ENCODE assay signal across 20 cellular contexts in genomic region chr13:48858523-48858922, GRCh38.
DNase-seq lines count a peak whose midpoint lies in the region; ATAC-seq and TF ChIP-seq lines count a peak whose summit lies in the region.
"Had no signal": no experiment of that assay in that cellular context is flagged by ENCODE, and none has a peak within 500 bp of the region (broad histone marks: within the 10 kb centered on the region; RNA-seq: fewer than 3 reads in every experiment).

No MANE protein-coding gene starts in this region.

- no peak for TF ChIP-seq CTCF in activated CD8-positive, alpha-beta T cell treated with anti-CD3 and anti-CD28 coated beads for 36 hours (IDR thresholded peaks at IDR 0.05)
- TF ChIP-seq CTCF in fibroblast of villous mesenchyme (IDR thresholded peaks at IDR 0.05; ENCODE audit: insufficient read depth, low read depth, low read length) (no peak), GM13976 (IDR thresholded peaks at IDR 0.05; ENCODE audit: borderline replicate concordance, control extremely low read depth, extremely low read depth, insufficient read depth, missing control alignments) (no peak), WTC11 (IDR thresholded peaks at IDR 0.05) (no peak)

- CTCF ChIA-PET in activated CD8-positive, alpha-beta T cell treated with anti-CD3 and anti-CD28 coated beads, Interleukin-2, amount 10 ng/mL, durations not matched to agents 7 days and 5 days (lab: Charles Lee) = no interaction called here
- CTCF ChIA-PET in activated CD8-positive, alpha-beta T cell treated with anti-CD3 and anti-CD28 coated beads for 36 hours (lab: Charles Lee) = interaction anchor here (1.3 kb wide), 1 partner anchor 47 kb away, joined by 4 read pairs; no protein-coding TSS in a partner anchor
- CTCF ChIA-PET in WTC11 (lab: Charles Lee) = interaction anchor here (1.3 kb wide), 1 partner anchor 33 kb away, joined by 3 read pairs; no protein-coding TSS in a partner anchor

- peak overlapping the region; percentile 76 for H3K27ac Mint-ChIP-seq in activated CD8-positive, alpha-beta T cell treated with anti-CD3 and anti-CD28 coated beads, Interleukin-2, amount 10 ng/mL, durations not matched to agents 7 days and 5 days
- no peak overlapping the region for H3K27ac Mint-ChIP-seq in activated CD8-positive, alpha-beta T cell treated with anti-CD3 and anti-CD28 coated beads for 36 hours
- H3K27ac Mint-ChIP-seq in WTC11 = no peak overlapping the region

- intact Hi-C loops in activated CD8-positive, alpha-beta T cell treated with anti-CD3 and anti-CD28 coated beads for 36 hours (cut with micrococcal nuclease) = no loop called here

- no peaks in the 10 kb centered on the region for H3K9me3 Mint-ChIP-seq in activated CD8-positive, alpha-beta T cell treated with anti-CD3 and anti-CD28 coated beads, Interleukin-2, amount 10 ng/mL, durations not matched to agents 7 days and 5 days (ENCODE audit: insufficient read depth)
- peaks cover 3% of the 10 kb centered on the region for H3K9me3 Mint-ChIP-seq in activated CD8-positive, alpha-beta T cell treated with anti-CD3 and anti-CD28 coated beads for 36 hours
- H3K9me3 Mint-ChIP-seq in WTC11 = no peaks in the 10 kb centered on the region
- H3K9me3 Mint-ChIP-seq: CD8-positive, alpha-beta memory T cell; nephron had no signal

- peaks cover 25% of the 10 kb centered on the region for H3K4me1 Mint-ChIP-seq in activated CD8-positive, alpha-beta T cell treated with anti-CD3 and anti-CD28 coated beads, Interleukin-2, amount 10 ng/mL, durations not matched to agents 7 days and 5 days (ENCODE audit: low read depth)
- H3K4me1 Mint-ChIP-seq in activated CD8-positive, alpha-beta T cell treated with anti-CD3 and anti-CD28 coated beads for 36 hours (ENCODE audit: low read depth) = peaks cover 22% of the 10 kb centered on the region
- H3K4me1 Mint-ChIP-seq in WTC11 = peaks cover 35% of the 10 kb centered on the region

- H3K4me3 ChIP-seq in fibroblast of villous mesenchyme (ENCODE audit: low read depth, low read length) = no peak overlapping the region
- H3K4me3 ChIP-seq: lower lobe of right lung, sigmoid colon, tibial artery had no signal

- no peak for DNase-seq in activated CD8-positive, alpha-beta T cell treated with anti-CD3 and anti-CD28 coated beads, Interleukin-2, amount 10 ng/mL, durations not matched to agents 7 days and 5 days
- DNase-seq in activated CD8-positive, alpha-beta T cell treated with anti-CD3 and anti-CD28 coated beads for 36 hours = no peak
- DNase-seq in OCI-M1 (lab: John Stamatoyannopoulos, UW) = peak; percentile 65
- peak; percentile 38 for DNase-seq in fibroblast of villous mesenchyme (ENCODE audit: low read depth)
- DNase-seq in retina = peak; percentile 36
- DNase-seq in NCI-H510A treated with DMSO at 0.1 percent for 48 hours (lab: John Stamatoyannopoulos, UW) = no peak
- DNase-seq in GM13976 (ENCODE audit: low spot score) = no peak
- DNase-seq in WTC11 (ENCODE audit: low spot score) = no peak
- DNase-seq: activated naive CD4-positive, alpha-beta T cell treated with anti-CD3 and anti-CD28 coated beads, Interleukin-2, amount 50 U/mL, for 16 hours; CD8-positive, alpha-beta memory T cell; foreskin keratinocyte; H7; lower lobe of right lung; NCI-H2029; NCI-H82; sigmoid colon; stimulated activated CD4-positive, alpha-beta T cell treated with anti-CD3 and anti-CD28 coated beads, Interleukin-4, amount 100 ng/mL, for 4 hours; tibial artery; WERI-Rb-1 had no signal

- H3K4me3 Mint-ChIP-seq in activated CD8-positive, alpha-beta T cell treated with anti-CD3 and anti-CD28 coated beads, Interleukin-2, amount 10 ng/mL, durations not matched to agents 7 days and 5 days = no peak overlapping the region
- no peak overlapping the region for H3K4me3 Mint-ChIP-seq in activated CD8-positive, alpha-beta T cell treated with anti-CD3 and anti-CD28 coated beads for 36 hours
- no peak overlapping the region for H3K4me3 Mint-ChIP-seq in WTC11
- H3K4me3 Mint-ChIP-seq: CD8-positive, alpha-beta memory T cell had no signal

- H3K27me3 Mint-ChIP-seq in activated CD8-positive, alpha-beta T cell treated with anti-CD3 and anti-CD28 coated beads, Interleukin-2, amount 10 ng/mL, durations not matched to agents 7 days and 5 days (ENCODE audit: low read depth) = no peaks in the 10 kb centered on the region
- peaks cover 1% of the 10 kb centered on the region for H3K27me3 Mint-ChIP-seq in activated CD8-positive, alpha-beta T cell treated with anti-CD3 and anti-CD28 coated beads for 36 hours
- H3K27me3 Mint-ChIP-seq in WTC11 (ENCODE audit: low read depth) = peaks cover 24% of the 10 kb centered on the region

- H3K36me3 Mint-ChIP-seq in activated CD8-positive, alpha-beta T cell treated with anti-CD3 and anti-CD28 coated beads, Interleukin-2, amount 10 ng/mL, durations not matched to agents 7 days and 5 days (ENCODE audit: low read depth) = peaks cover 3% of the 10 kb centered on the region
- H3K36me3 Mint-ChIP-seq in activated CD8-positive, alpha-beta T cell treated with anti-CD3 and anti-CD28 coated beads for 36 hours (ENCODE audit: low read depth) = no peaks in the 10 kb centered on the region
- H3K36me3 Mint-ChIP-seq in WTC11 = no peaks in the 10 kb centered on the region
- H3K36me3 Mint-ChIP-seq: CD8-positive, alpha-beta memory T cell had no signal

- POLR2A ChIA-PET in activated CD8-positive, alpha-beta T cell treated with anti-CD3 and anti-CD28 coated beads, Interleukin-2, amount 10 ng/mL, durations not matched to agents 7 days and 5 days (lab: Charles Lee) = no interaction called here
- POLR2A ChIA-PET in activated CD8-positive, alpha-beta T cell treated with anti-CD3 and anti-CD28 coated beads for 36 hours (lab: Charles Lee) = interaction anchor here (0.5 to 1.2 kb wide), 2 partner anchors 65 to 252 kb away, joined by 3 read pairs; no protein-coding TSS in a partner anchor
- POLR2A ChIA-PET in WTC11 (lab: Charles Lee) = no interaction called here

- in situ Hi-C loops in GM13976 (cut with MboI; ENCODE audit: low sequenced_read_pairs, unreplicated experiment) = no loop called here

- ATAC-seq in activated CD8-positive, alpha-beta T cell treated with anti-CD3 and anti-CD28 coated beads, Interleukin-2, amount 10 ng/mL, durations not matched to agents 7 days and 5 days = no peak
- no peak for ATAC-seq in activated CD8-positive, alpha-beta T cell treated with anti-CD3 and anti-CD28 coated beads for 36 hours
- no peak for ATAC-seq in WTC11
- ATAC-seq: foreskin keratinocyte, lower lobe of right lung had no signal

TF ChIP-seq in WTC11, 78 proteins besides CTCF, POLR2A, EP300 and RAD21 (continues in another document):
- TF ChIP-seq RORB (CRISPR knock-in tag; IDR thresholded peaks at IDR 0.05) (no peak), GRHL2 (CRISPR knock-in tag; IDR thresholded peaks at IDR 0.05; ENCODE audit: insufficient replicate concordance, severe bottlenecking) (no peak), CBFB (CRISPR knock-in tag; IDR thresholded peaks at IDR 0.05; ENCODE audit: low read depth) (no peak), ELF4 (CRISPR knock-in tag; IDR thresholded peaks at IDR 0.05; ENCODE audit: low read depth) (no peak), FOXP1 (CRISPR knock-in tag; IDR thresholded peaks at IDR 0.05; ENCODE audit: borderline replicate concordance) (no peak), ERG (CRISPR knock-in tag; IDR thresholded peaks at IDR 0.05) (no peak), ESRRA (CRISPR knock-in tag; IDR thresholded peaks at IDR 0.05; ENCODE audit: borderline replicate concordance) (no peak), ZNF138 (CRISPR knock-in tag; conservative IDR thresholded peaks at IDR 0.05) (no peak), STAT6 (CRISPR knock-in tag; conservative IDR thresholded peaks at IDR 0.05; ENCODE audit: low read depth) (no peak), ATF3 (CRISPR knock-in tag; conservative IDR thresholded peaks at IDR 0.05) (no peak)

Comparison
In these comparisons a context has a peak if more than half of its experiments do, and no peak if none do; other contexts are left out.
1. DNase-seq: peak in OCI-M1 (single experiment), fibroblast of villous mesenchyme (single experiment) and retina (single experiment); none in activated CD8-positive, alpha-beta T cell treated with anti-CD3 and anti-CD28 coated beads, Interleukin-2, amount 10 ng/mL, durations not matched to agents 7 days and 5 days (single experiment), activated CD8-positive, alpha-beta T cell treated with anti-CD3 and anti-CD28 coated beads for 36 hours (single experiment), NCI-H510A treated with DMSO at 0.1 percent for 48 hours (single experiment), GM13976 (single experiment) and WTC11 (single experiment).